In the genomic region with DNA sequence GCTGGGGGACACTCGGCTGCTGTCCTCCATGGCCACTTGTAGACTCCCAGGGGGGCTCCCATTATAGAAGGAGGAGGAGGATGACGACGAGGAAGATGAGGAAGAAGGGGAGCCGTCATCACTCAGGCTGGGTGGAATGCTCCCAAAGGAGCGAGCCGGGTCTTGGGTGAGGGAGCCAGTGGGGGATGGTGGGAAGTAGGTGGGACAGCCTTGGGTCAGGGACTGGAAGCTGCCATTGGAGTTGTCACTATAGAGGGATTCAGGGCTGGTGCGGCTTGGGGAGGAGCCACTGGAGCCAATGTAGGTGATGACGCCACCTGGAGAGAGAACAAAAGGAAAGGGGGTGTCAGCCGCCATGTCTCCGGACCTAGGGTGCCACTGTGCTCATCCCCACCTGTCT, we compare ENCODE assay signal across 10 cellular contexts. TPM values are rescaled to one million over a fixed set of nuclear protein-coding genes. Genes with fewer than 3 reads are reported as not detected.
DNase-seq lines count a peak whose midpoint lies in the region; ATAC-seq and TF ChIP-seq lines count a peak whose summit lies in the region.
"Had no signal": no experiment of that assay in that cellular context is flagged by ENCODE, and none has a peak within 500 bp of the region (broad histone marks: within the 10 kb centered on the region; RNA-seq: fewer than 3 reads in every experiment).

No MANE protein-coding gene starts in this region.

- TF ChIP-seq CTCF in lower lobe of right lung (IDR thresholded peaks at IDR 0.05): no peak

- H3K4me3 ChIP-seq in adipocyte (ENCODE audit: low read length) (peak overlapping the region; percentile 85), lower lobe of right lung (peak overlapping the region; percentile 83)

- peaks cover 27% of the 10 kb centered on the region for H3K36me3 Mint-ChIP-seq in activated CD8-positive, alpha-beta memory T cell treated with anti-CD3 and anti-CD28 coated beads, Interleukin-2, amount 10 ng/mL, durations not matched to agents 7 days and 5 days

- H3K9ac ChIP-seq in adipocyte (ENCODE audit: low read length): peak overlapping the region; percentile 92

- H3K9me3 Mint-ChIP-seq in activated CD8-positive, alpha-beta memory T cell treated with anti-CD3 and anti-CD28 coated beads, Interleukin-2, amount 10 ng/mL, durations not matched to agents 7 days and 5 days (ENCODE audit: low read depth): no peaks in the 10 kb centered on the region

- H3K27me3 ChIP-seq in adipocyte (replicated peaks; ENCODE audit: control insufficient read depth, insufficient read depth, low read length) (no peaks in the 10 kb centered on the region), lower lobe of right lung (ENCODE audit: low read depth) (no peaks in the 10 kb centered on the region)

- H3K4me1 ChIP-seq in adipocyte (ENCODE audit: control insufficient read depth, insufficient read depth, low read length) (peaks cover 54% of the 10 kb centered on the region), lower lobe of right lung (peaks cover 71% of the 10 kb centered on the region)

- no peaks in the 10 kb centered on the region for H3K9me3 ChIP-seq in adipocyte (ENCODE audit: control insufficient read depth, low read length)
- H3K9me3 ChIP-seq in lower lobe of right lung: no peaks in the 10 kb centered on the region

- peak overlapping the region; percentile 85 for H3K27ac Mint-ChIP-seq in activated CD8-positive, alpha-beta memory T cell treated with anti-CD3 and anti-CD28 coated beads, Interleukin-2, amount 10 ng/mL, durations not matched to agents 7 days and 5 days

- peak overlapping the region; percentile 68 for H3K4me3 Mint-ChIP-seq in activated CD8-positive, alpha-beta memory T cell treated with anti-CD3 and anti-CD28 coated beads, Interleukin-2, amount 10 ng/mL, durations not matched to agents 7 days and 5 days

- H3K27ac ChIP-seq in lower lobe of right lung: peak overlapping the region; percentile 95
- peak overlapping the region; percentile 98 for H3K27ac ChIP-seq in temporal lobe (ENCODE audit: low read depth, low read length)

- intact Hi-C loops in lower lobe of right lung (cut with DNase I): no loop called here

- H3K36me3 ChIP-seq in adipocyte (ENCODE audit: control insufficient read depth, insufficient read depth, low read length, severe bottlenecking) (peaks cover 48% of the 10 kb centered on the region), lower lobe of right lung (peaks cover 55% of the 10 kb centered on the region)

- no peak for ATAC-seq in activated CD8-positive, alpha-beta memory T cell treated with anti-CD3 and anti-CD28 coated beads, Interleukin-2, amount 10 ng/mL, durations not matched to agents 7 days and 5 days
- ATAC-seq in lower lobe of right lung: no peak
- no peak for ATAC-seq in HG03521 (IDR thresholded peaks at IDR 0.05; ENCODE audit: unreplicated experiment)

- no peak for DNase-seq in activated CD8-positive, alpha-beta memory T cell treated with anti-CD3 and anti-CD28 coated beads, Interleukin-2, amount 10 ng/mL, durations not matched to agents 7 days and 5 days
- no peak for DNase-seq in activated CD8-positive, alpha-beta memory T cell treated with anti-CD3 and anti-CD28 coated beads, Interleukin-2, amount 50 U/mL, for 4 hours
- DNase-seq in adipocyte (ENCODE audit: low read depth) (no peak), lower lobe of right lung (no peak), activated gamma-delta T cell treated with Interleukin-2 at 50 U/mL for 16 hours (no peak), H4 (ENCODE audit: low spot score) (no peak)
- DNase-seq: activated CD4-positive, alpha-beta T cell treated with anti-CD3 and anti-CD28 coated beads, Interleukin-2, amount 50 U/mL, for 4 hours; NCI-H1092 had no signal

- H3K4me1 Mint-ChIP-seq in activated CD8-positive, alpha-beta memory T cell treated with anti-CD3 and anti-CD28 coated beads, Interleukin-2, amount 10 ng/mL, durations not matched to agents 7 days and 5 days: peaks cover 75% of the 10 kb centered on the region

- no peaks in the 10 kb centered on the region for H3K27me3 Mint-ChIP-seq in activated CD8-positive, alpha-beta memory T cell treated with anti-CD3 and anti-CD28 coated beads, Interleukin-2, amount 10 ng/mL, durations not matched to agents 7 days and 5 days

- CTCF ChIA-PET in activated CD8-positive, alpha-beta memory T cell treated with anti-CD3 and anti-CD28 coated beads, Interleukin-2, amount 10 ng/mL, durations not matched to agents 7 days and 5 days (lab: Charles Lee): interaction anchor here (1.3 to 9.5 kb wide), 4 partner anchors 15 to 83 kb away, joined by 3 to 164 read pairs (median 4); partner anchors contain the start of gene CASC3

RNA-seq across cellular contexts. Expression of gene NR1D1, which starts 3.3 kb away (rescaled TPM):
- total RNA-seq in activated CD8-positive, alpha-beta memory T cell treated with anti-CD3 and anti-CD28 coated beads, Interleukin-2, amount 10 ng/mL, durations not matched to agents 7 days and 5 days: 1 to 10 TPM; 3.3 to 4.8 TPM
- 20.1 TPM for total RNA-seq in lower lobe of right lung
- 0.25 TPM for total RNA-seq in temporal lobe
- total RNA-seq in H4 (2014; rRNA removed; shearing (Covaris generic)): 0.39 and 2.2 TPM in 2 replicates

RNA-seq across cellular contexts. Expression of gene MSL1, which starts 24.7 kb away (rescaled TPM):
- 10 to 100 TPM; 91.4 to 94.7 TPM for total RNA-seq in activated CD8-positive, alpha-beta memory T cell treated with anti-CD3 and anti-CD28 coated beads, Interleukin-2, amount 10 ng/mL, durations not matched to agents 7 days and 5 days
- total RNA-seq in lower lobe of right lung: 97.7 TPM
- total RNA-seq in temporal lobe: 81.9 TPM
- total RNA-seq in H4 (2014; rRNA removed; shearing (Covaris generic)): 38.4 and 39.1 TPM in 2 replicates

RNA-seq across cellular contexts. Expression of gene THRA, which starts 34.3 kb away (rescaled TPM):
- total RNA-seq in activated CD8-positive, alpha-beta memory T cell treated with anti-CD3 and anti-CD28 coated beads, Interleukin-2, amount 10 ng/mL, durations not matched to agents 7 days and 5 days: 1 to 10 TPM; 5.9 to 8.3 TPM
- total RNA-seq in lower lobe of right lung (50.1 TPM), temporal lobe (109 TPM)
- total RNA-seq in H4 (2014; rRNA removed; shearing (Covaris generic)): 13.6 and 16.6 TPM in 2 replicates

RNA-seq across cellular contexts. Expression of gene MED24, which starts 42.9 kb away (rescaled TPM):
- total RNA-seq in activated CD8-positive, alpha-beta memory T cell treated with anti-CD3 and anti-CD28 coated beads, Interleukin-2, amount 10 ng/mL, durations not matched to agents 7 days and 5 days: 100 to 1,000 TPM in 1 of 2 experiments, 10 to 100 TPM in 1; 98.0 to 107 TPM
- total RNA-seq in lower lobe of right lung: 59.6 TPM
- 76.7 TPM for total RNA-seq in temporal lobe
- 33.9 and 44.5 TPM in 2 replicates for total RNA-seq in H4 (2014; rRNA removed; shearing (Covaris generic))

RNA-seq across cellular contexts. Expression of gene CASC3, which starts 43.2 kb away (rescaled TPM):
- 10 to 100 TPM; 89.8 to 90.5 TPM for total RNA-seq in activated CD8-positive, alpha-beta memory T cell treated with anti-CD3 and anti-CD28 coated beads, Interleukin-2, amount 10 ng/mL, durations not matched to agents 7 days and 5 days
- total RNA-seq in lower lobe of right lung (101 TPM), temporal lobe (31.5 TPM)
- 19.5 and 19.9 TPM in 2 replicates for total RNA-seq in H4 (2014; rRNA removed; shearing (Covaris generic))
